23 cellular contexts compared by ENCODE assay signal in genomic region chr5:132872788-132873118, GRCh38. TPM values are rescaled to one million over a fixed set of nuclear protein-coding genes. Genes with fewer than 3 reads are reported as not detected.
DNase-seq lines count a peak whose midpoint lies in the region; ATAC-seq, FAIRE-seq and TF ChIP-seq lines count a peak whose summit lies in the region.
"Had no signal": no experiment of that assay in that cellular context is flagged by ENCODE, and none has a peak within 500 bp of the region (broad histone marks: within the 10 kb centered on the region; RNA-seq: fewer than 3 reads in every experiment).

No MANE protein-coding gene starts in this region.

- no peak for DNase-seq in activated CD4-positive, alpha-beta T cell treated with anti-CD3 and anti-CD28 coated beads, Interleukin-2, amount 10 ng/mL, durations not matched to agents 24 days and 14 days
- DNase-seq in activated CD4-positive, alpha-beta T cell treated with anti-CD3 and anti-CD28 coated beads for 1 hour: no peak
- DNase-seq in NCI-H69 (lab: John Stamatoyannopoulos, UW) (peak; percentile 78), left lobe of liver (ENCODE audit: low spot score) (peak; percentile 67), small intestine (no peak), esophagus muscularis mucosa (ENCODE audit: extremely low spot score) (no peak)
- DNase-seq in activated CD4-positive, alpha-beta memory T cell treated with anti-CD3 and anti-CD28 coated beads, Interleukin-2, amount 10 ng/mL, durations not matched to agents 7 days and 5 days: no peak
- DNase-seq: activated CD4-positive, alpha-beta T cell treated with anti-CD3 and anti-CD28 coated beads, Interleukin-2, amount 10 ng/mL, durations not matched to agents 7 days and 5 days; DMS79; foreskin keratinocyte; mammary epithelial cell; MG63; NCI-H2029; NCI-H510A treated with DMSO at 0.1 percent for 48 hours; occipital lobe; PC-3; stimulated activated CD4-positive, alpha-beta T cell treated with anti-CD3 and anti-CD28 coated beads, Interleukin-4, amount 100 ng/mL, for 1 hour; thyroid gland had no signal

- POLR2A ChIA-PET in activated CD4-positive, alpha-beta memory T cell treated with anti-CD3 and anti-CD28 coated beads, Interleukin-2, amount 10 ng/mL, durations not matched to agents 7 days and 5 days (lab: Charles Lee): interaction anchor here (1.4 kb wide), 1 partner anchor 11 kb away, joined by 4 read pairs; no protein-coding TSS in a partner anchor

- no peak overlapping the region for H3K4me3 ChIP-seq in small intestine (ENCODE audit: low read depth in 1 of 2, low read length in 2 of 2)
- no peak overlapping the region for H3K4me3 ChIP-seq in esophagus muscularis mucosa
- H3K4me3 ChIP-seq: BLaER1, MG63, SK-N-MC, thyroid gland had no signal

- peaks cover 41% of the 10 kb centered on the region for H3K36me3 Mint-ChIP-seq in activated CD4-positive, alpha-beta T cell treated with anti-CD3 and anti-CD28 coated beads, Interleukin-2, amount 10 ng/mL, durations not matched to agents 24 days and 14 days (ENCODE audit: low read depth)
- peaks cover 36% of the 10 kb centered on the region for H3K36me3 Mint-ChIP-seq in activated CD4-positive, alpha-beta memory T cell treated with anti-CD3 and anti-CD28 coated beads, Interleukin-2, amount 10 ng/mL, durations not matched to agents 7 days and 5 days (ENCODE audit: low read depth)

- peaks cover 0 to 3% of the 10 kb centered on the region in 2 donors for H3K36me3 ChIP-seq in small intestine (ENCODE audit: control insufficient read depth in 2 of 2, insufficient read depth in 2 of 2, low read length in 2 of 2)
- peaks cover 18 to 61% (median 52%) of the 10 kb centered on the region in 4 donors for H3K36me3 ChIP-seq in esophagus muscularis mucosa

- no peak for TF ChIP-seq CTCF in esophagus muscularis mucosa (IDR thresholded peaks at IDR 0.05)

- H3K4me3 Mint-ChIP-seq in activated CD4-positive, alpha-beta T cell treated with anti-CD3 and anti-CD28 coated beads, Interleukin-2, amount 10 ng/mL, durations not matched to agents 24 days and 14 days: no peak overlapping the region
- H3K4me3 Mint-ChIP-seq in activated CD4-positive, alpha-beta memory T cell treated with anti-CD3 and anti-CD28 coated beads, Interleukin-2, amount 10 ng/mL, durations not matched to agents 7 days and 5 days: no peak overlapping the region
- H3K4me3 Mint-ChIP-seq: activated CD4-positive, alpha-beta T cell treated with anti-CD3 and anti-CD28 coated beads, Interleukin-2, amount 10 ng/mL, durations not matched to agents 7 days and 5 days had no signal

- H3K9me3 ChIP-seq in small intestine (ENCODE audit: control insufficient read depth, low read depth) (no peaks in the 10 kb centered on the region), esophagus muscularis mucosa (no peaks in the 10 kb centered on the region)
- H3K9me3 ChIP-seq: BLaER1, MG63, thyroid gland had no signal

- H3K4me1 ChIP-seq in small intestine (ENCODE audit: control insufficient read depth in 2 of 2, insufficient read depth in 1 of 2, low read depth in 1 of 2, low read length in 1 of 2): peaks cover 0 to 8% of the 10 kb centered on the region in 2 donors
- H3K4me1 ChIP-seq in esophagus muscularis mucosa: peaks cover 7 to 21% (median 15%) of the 10 kb centered on the region in 4 donors
- H3K4me1 ChIP-seq: foreskin keratinocyte had no signal

- WGBS in small intestine, 3 donors: 89 to 92% (median 92%) methylated on average over 1 of the region's 1 CpG
- WGBS in esophagus muscularis mucosa: 100% methylated on average over 1 of the region's 1 CpG

- no peak for FAIRE-seq in small intestine (lab: Jason Lieb, UNC)
- FAIRE-seq: GM18507 had no signal

- peak overlapping the region; percentile 12 for H3K27ac Mint-ChIP-seq in activated CD4-positive, alpha-beta T cell treated with anti-CD3 and anti-CD28 coated beads, Interleukin-2, amount 10 ng/mL, durations not matched to agents 24 days and 14 days
- no peak overlapping the region for H3K27ac Mint-ChIP-seq in activated CD4-positive, alpha-beta memory T cell treated with anti-CD3 and anti-CD28 coated beads, Interleukin-2, amount 10 ng/mL, durations not matched to agents 7 days and 5 days
- H3K27ac Mint-ChIP-seq: activated CD4-positive, alpha-beta T cell treated with anti-CD3 and anti-CD28 coated beads, Interleukin-2, amount 10 ng/mL, durations not matched to agents 7 days and 5 days had no signal

- no peak for TF ChIP-seq EP300 in esophagus muscularis mucosa (IDR thresholded peaks at IDR 0.05)

- H3K27me3 ChIP-seq in small intestine (ENCODE audit: control insufficient read depth in 2 of 2, insufficient read depth in 2 of 2, low read length in 2 of 2) (no peaks in the 10 kb centered on the region), esophagus muscularis mucosa (no peaks in the 10 kb centered on the region)
- H3K27me3 ChIP-seq: BLaER1, foreskin keratinocyte, MG63, thyroid gland had no signal

- CTCF ChIA-PET in activated CD4-positive, alpha-beta memory T cell treated with anti-CD3 and anti-CD28 coated beads, Interleukin-2, amount 10 ng/mL, durations not matched to agents 7 days and 5 days (lab: Charles Lee): interaction anchor here (0.5 to 1.4 kb wide), 3 partner anchors 9 to 139 kb away, joined by 3 to 6 read pairs (median 3); no protein-coding TSS in a partner anchor

- peaks cover 11% of the 10 kb centered on the region for H3K4me1 Mint-ChIP-seq in activated CD4-positive, alpha-beta T cell treated with anti-CD3 and anti-CD28 coated beads, Interleukin-2, amount 10 ng/mL, durations not matched to agents 24 days and 14 days
- peaks cover 9% of the 10 kb centered on the region for H3K4me1 Mint-ChIP-seq in activated CD4-positive, alpha-beta memory T cell treated with anti-CD3 and anti-CD28 coated beads, Interleukin-2, amount 10 ng/mL, durations not matched to agents 7 days and 5 days

- no peaks in the 10 kb centered on the region for H3K27me3 Mint-ChIP-seq in activated CD4-positive, alpha-beta T cell treated with anti-CD3 and anti-CD28 coated beads, Interleukin-2, amount 10 ng/mL, durations not matched to agents 24 days and 14 days
- no peaks in the 10 kb centered on the region for H3K27me3 Mint-ChIP-seq in activated CD4-positive, alpha-beta memory T cell treated with anti-CD3 and anti-CD28 coated beads, Interleukin-2, amount 10 ng/mL, durations not matched to agents 7 days and 5 days
- H3K27me3 Mint-ChIP-seq: activated CD4-positive, alpha-beta T cell treated with anti-CD3 and anti-CD28 coated beads, Interleukin-2, amount 10 ng/mL, durations not matched to agents 7 days and 5 days had no signal

- ATAC-seq in left lobe of liver (no peak), HG03108 (IDR thresholded peaks at IDR 0.05; ENCODE audit: unreplicated experiment) (no peak)
- ATAC-seq: foreskin keratinocyte, PC-3 had no signal

- H3K27ac ChIP-seq in small intestine (ENCODE audit: low read depth in 1 of 2, low read length in 1 of 2): peak overlapping the region; percentile 60 to 81
- H3K27ac ChIP-seq in esophagus muscularis mucosa (replicated peaks in 1 of 4): no peak overlapping the region
- H3K27ac ChIP-seq: BLaER1, foreskin keratinocyte, SK-N-MC, thyroid gland had no signal

- intact Hi-C loops in activated CD4-positive, alpha-beta T cell treated with anti-CD3 and anti-CD28 coated beads, Interleukin-2, amount 10 ng/mL, durations not matched to agents 24 days and 14 days (cut with micrococcal nuclease): no loop called here
- intact Hi-C loops in esophagus muscularis mucosa (cut with DNase I): no loop called here

- no peaks in the 10 kb centered on the region for H3K9me3 Mint-ChIP-seq in activated CD4-positive, alpha-beta T cell treated with anti-CD3 and anti-CD28 coated beads, Interleukin-2, amount 10 ng/mL, durations not matched to agents 24 days and 14 days
- H3K9me3 Mint-ChIP-seq in activated CD4-positive, alpha-beta memory T cell treated with anti-CD3 and anti-CD28 coated beads, Interleukin-2, amount 10 ng/mL, durations not matched to agents 7 days and 5 days: no peaks in the 10 kb centered on the region
- H3K9me3 Mint-ChIP-seq: activated CD4-positive, alpha-beta T cell treated with anti-CD3 and anti-CD28 coated beads, Interleukin-2, amount 10 ng/mL, durations not matched to agents 7 days and 5 days had no signal

- TF ChIP-seq POLR2A in esophagus muscularis mucosa (IDR thresholded peaks at IDR 0.05; ENCODE audit: low read depth): no peak

RNA-seq across cellular contexts. Expression of gene LEAP2, which starts 0.7 kb away (rescaled TPM):
- total RNA-seq in activated CD4-positive, alpha-beta T cell treated with anti-CD3 and anti-CD28 coated beads, Interleukin-2, amount 10 ng/mL, durations not matched to agents 24 days and 14 days: 4.7 and 6.0 TPM in 2 replicates
- total RNA-seq in left lobe of liver (168 TPM), esophagus muscularis mucosa (1 to 10 TPM in 1 of 4 donors, under 1 TPM in 2, not detected in 1; 0.23 to 1.2 (median 0.26) TPM)
- polyA plus RNA-seq in small intestine: 10 to 100 TPM in 1 of 3 donors, 1 to 10 TPM in 2; 2.2 to 12.3 (median 9.5) TPM
- total RNA-seq in activated CD4-positive, alpha-beta memory T cell treated with anti-CD3 and anti-CD28 coated beads, Interleukin-2, amount 10 ng/mL, durations not matched to agents 7 days and 5 days: 1 to 10 TPM; 2.5 to 3.2 TPM

RNA-seq across cellular contexts. Expression of gene UQCRQ, which starts 6.3 kb away (rescaled TPM):
- total RNA-seq in activated CD4-positive, alpha-beta T cell treated with anti-CD3 and anti-CD28 coated beads, Interleukin-2, amount 10 ng/mL, durations not matched to agents 24 days and 14 days: 454 and 464 TPM in 2 replicates
- total RNA-seq in left lobe of liver: 727 TPM
- polyA plus RNA-seq in small intestine: 100 to 1,000 TPM; 481 to 872 (median 607) TPM
- total RNA-seq in esophagus muscularis mucosa: 100 to 1,000 TPM; 113 to 184 (median 126) TPM
- total RNA-seq in activated CD4-positive, alpha-beta memory T cell treated with anti-CD3 and anti-CD28 coated beads, Interleukin-2, amount 10 ng/mL, durations not matched to agents 7 days and 5 days: 100 to 1,000 TPM; 281 to 293 TPM

RNA-seq across cellular contexts. Expression of gene GDF9, which starts 6.5 kb away (rescaled TPM):
- 0.30 and 0.45 TPM in 2 replicates for total RNA-seq in activated CD4-positive, alpha-beta T cell treated with anti-CD3 and anti-CD28 coated beads, Interleukin-2, amount 10 ng/mL, durations not matched to agents 24 days and 14 days
- total RNA-seq in left lobe of liver (0.15 TPM), esophagus muscularis mucosa (1 to 10 TPM in 1 of 4 donors, under 1 TPM in 2, not detected in 1; under 0.01 to 1.4 (median 0.23) TPM)
- under 1 TPM in 2 of 3 donors, not detected in 1; 0.34 to 0.67 TPM for polyA plus RNA-seq in small intestine
- 1 to 10 TPM in 1 of 2 experiments, under 1 TPM in 1; 0.68 to 1.2 TPM for total RNA-seq in activated CD4-positive, alpha-beta memory T cell treated with anti-CD3 and anti-CD28 coated beads, Interleukin-2, amount 10 ng/mL, durations not matched to agents 7 days and 5 days
- total RNA-seq: PC-3 had no signal

RNA-seq across cellular contexts. Expression of gene SHROOM1, which starts 42.3 kb away (rescaled TPM):
- total RNA-seq in activated CD4-positive, alpha-beta T cell treated with anti-CD3 and anti-CD28 coated beads, Interleukin-2, amount 10 ng/mL, durations not matched to agents 24 days and 14 days: 5.3 and 7.4 TPM in 2 replicates
- total RNA-seq in left lobe of liver (41.3 TPM), esophagus muscularis mucosa (10 to 100 TPM in 3 of 4 donors, 1 to 10 TPM in 1; 4.5 to 21.2 (median 13.1) TPM)
- polyA plus RNA-seq in small intestine: 10 to 100 TPM in 2 of 3 donors, 1 to 10 TPM in 1; 9.2 to 72.2 (median 14.5) TPM
- total RNA-seq in activated CD4-positive, alpha-beta memory T cell treated with anti-CD3 and anti-CD28 coated beads, Interleukin-2, amount 10 ng/mL, durations not matched to agents 7 days and 5 days: 1 to 10 TPM; 2.5 to 2.7 TPM

RNA-seq across cellular contexts. Expression of gene SOWAHA, which starts 59.7 kb away (rescaled TPM):
- 0.59 and 0.65 TPM in 2 replicates for total RNA-seq in activated CD4-positive, alpha-beta T cell treated with anti-CD3 and anti-CD28 coated beads, Interleukin-2, amount 10 ng/mL, durations not matched to agents 24 days and 14 days
- total RNA-seq in left lobe of liver: 1.7 TPM
- polyA plus RNA-seq in small intestine: 10 to 100 TPM; 25.6 to 75.4 (median 72.0) TPM
- under 1 TPM; 0.06 to 0.83 (median 0.15) TPM for total RNA-seq in esophagus muscularis mucosa
- total RNA-seq in activated CD4-positive, alpha-beta memory T cell treated with anti-CD3 and anti-CD28 coated beads, Interleukin-2, amount 10 ng/mL, durations not matched to agents 7 days and 5 days: not detected
- total RNA-seq: A172; activated CD4-positive, alpha-beta T cell treated with anti-CD3 and anti-CD28 coated beads, Interleukin-2, amount 10 ng/mL, durations not matched to agents 7 days and 5 days; mammary epithelial cell had no signal
- polyA plus RNA-seq: foreskin keratinocyte had no signal

Comparison
In these comparisons a context has a peak if more than half of its experiments do, and no peak if none do; other contexts are left out.
1. DNase-seq: peak in NCI-H69 (single experiment) and left lobe of liver (single experiment); none in activated CD4-positive, alpha-beta T cell treated with anti-CD3 and anti-CD28 coated beads, Interleukin-2, amount 10 ng/mL, durations not matched to agents 24 days and 14 days (single experiment), activated CD4-positive, alpha-beta T cell treated with anti-CD3 and anti-CD28 coated beads for 1 hour (single experiment), small intestine (single experiment), esophagus muscularis mucosa (single experiment) and activated CD4-positive, alpha-beta memory T cell treated with anti-CD3 and anti-CD28 coated beads, Interleukin-2, amount 10 ng/mL, durations not matched to agents 7 days and 5 days (single experiment).
2. H3K27ac ChIP-seq: peak in small intestine (2 of 2); none in esophagus muscularis mucosa (0 of 4).
3. RNA of gene LEAP2, which starts 0.7 kb away (total RNA-seq): 168 TPM in left lobe of liver (single experiment); 4.7 to 6.0 TPM in activated CD4-positive, alpha-beta T cell treated with anti-CD3 and anti-CD28 coated beads, Interleukin-2, amount 10 ng/mL, durations not matched to agents 24 days and 14 days, 2.5 to 3.2 TPM in activated CD4-positive, alpha-beta memory T cell treated with anti-CD3 and anti-CD28 coated beads, Interleukin-2, amount 10 ng/mL, durations not matched to agents 7 days and 5 days and 0.23 to 1.2 TPM in esophagus muscularis mucosa; every median in the first group is over 10 times any median in the second.